ENCODE assay signal across 8 cellular contexts in the genomic region with DNA sequence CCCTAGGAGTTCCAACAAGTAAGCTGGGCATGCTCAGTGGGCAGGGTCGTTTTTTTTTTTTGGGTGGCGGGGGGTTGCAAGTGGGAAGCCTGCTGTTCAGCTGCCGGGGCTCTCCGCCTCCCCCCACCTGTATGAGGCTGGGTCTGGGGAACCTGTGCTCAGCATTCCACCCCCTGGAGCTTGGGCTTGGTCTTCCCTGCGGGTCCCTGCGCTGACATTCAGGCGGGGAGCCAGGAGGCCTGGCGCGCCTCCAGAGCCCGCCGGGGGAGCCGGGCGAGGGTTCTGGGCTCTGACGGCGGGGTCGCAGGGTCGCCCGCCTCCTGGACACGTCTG. TPM values are rescaled to one million over a fixed set of nuclear protein-coding genes. Genes with fewer than 3 reads are reported as not detected.
A peak's percentile ranks its signal among the peaks of the same experiment; 100 is the strongest.
DNase-seq lines count a peak whose midpoint lies in the region; TF ChIP-seq lines count a peak whose summit lies in the region.

No MANE protein-coding gene starts in this region.

- CTCF ChIA-PET in RWPE1 (lab: Yijun Ruan, JAX) = interaction anchor here (1.2 kb wide), 1 partner anchor 32 kb away, joined by 3 read pairs; no protein-coding TSS in a partner anchor

- H3K27ac ChIP-seq in RWPE1 (peak overlapping the region; percentile 96), fibroblast of lung (ENCODE audit: insufficient read depth, low read length) (peak overlapping the region; percentile 95), ovary (peak overlapping the region; percentile 93 to 98)

- peaks cover 13% of the 10 kb centered on the region for H3K36me3 Mint-ChIP-seq in T-helper 2 cell treated with Interferon-gamma antibody and Interleukin-4, amounts not matched to agents 5 μg/mL and 100 μg/mL, for 36 hours (ENCODE audit: low read depth)

- no peak for TF ChIP-seq EP300 in ovary (IDR thresholded peaks at IDR 0.05)

- POLR2A ChIA-PET in RWPE1 (lab: Yijun Ruan, JAX; ENCODE audit: low non-redundant PET) = no interaction called here

- no peaks in the 10 kb centered on the region for H3K27me3 Mint-ChIP-seq in T-helper 2 cell treated with Interferon-gamma antibody and Interleukin-4, amounts not matched to agents 5 μg/mL and 100 μg/mL, for 36 hours (ENCODE audit: low read depth)

- no peaks in the 10 kb centered on the region for H3K9me3 Mint-ChIP-seq in T-helper 2 cell treated with Interferon-gamma antibody and Interleukin-4, amounts not matched to agents 5 μg/mL and 100 μg/mL, for 36 hours

- TF ChIP-seq CTCF in RWPE1 (conservative IDR thresholded peaks at IDR 0.05; ENCODE audit: low read depth) (no peak), fibroblast of lung (conservative IDR thresholded peaks at IDR 0.05 in 1 of 2, IDR thresholded peaks at IDR 0.05 in 1 of 2; ENCODE audit: low read depth in 1 of 2, low read length in 2 of 2) (no peak), ovary (IDR thresholded peaks at IDR 0.05) (no peak)

- intact Hi-C loops in ovary (cut with DNase I) = loop anchor here (5.0 to 10.0 kb wide), 4 partner anchors 33 to 103 kb away; partner anchors contain the start of gene NR4A2 (in 3 of the 4)

- H3K4me1 Mint-ChIP-seq in T-helper 2 cell treated with Interferon-gamma antibody and Interleukin-4, amounts not matched to agents 5 μg/mL and 100 μg/mL, for 36 hours (ENCODE audit: low read depth) = peaks cover 39% of the 10 kb centered on the region

- peaks cover 22% of the 10 kb centered on the region for H3K79me2 ChIP-seq in fibroblast of lung (ENCODE audit: control insufficient read depth, insufficient read depth, low read length)

- H3K27ac Mint-ChIP-seq in T-helper 2 cell treated with Interferon-gamma antibody and Interleukin-4, amounts not matched to agents 5 μg/mL and 100 μg/mL, for 36 hours = peak overlapping the region; percentile 56

- peak overlapping the region; percentile 79 for H2AFZ ChIP-seq in fibroblast of lung (ENCODE audit: low read length)

- no peak for TF ChIP-seq POLR2A in ovary (IDR thresholded peaks at IDR 0.05)

- peak overlapping the region; percentile 83 for H3K4me2 ChIP-seq in fibroblast of lung (ENCODE audit: extremely low read depth, insufficient read depth, low read length)

- H3K9me3 ChIP-seq in fibroblast of lung (ENCODE audit: control insufficient read depth, insufficient read depth, low read depth, low read length) = no peaks in the 10 kb centered on the region
- H3K9me3 ChIP-seq in ovary = no peaks in the 10 kb centered on the region

- H3K27me3 ChIP-seq in fibroblast of lung (ENCODE audit: control insufficient read depth, insufficient read depth, low read length) (no peaks in the 10 kb centered on the region), ovary (no peaks in the 10 kb centered on the region)

- WGBS in ovary, 3 donors = 4 to 8% (median 4%) methylated on average over 12 to 19 of the region's 19 CpGs

- peak overlapping the region; percentile 86 for H3K9ac ChIP-seq in fibroblast of lung (ENCODE audit: insufficient read depth, low read length)

- H3K4me3 ChIP-seq in fibroblast of lung (replicated peaks in 1 of 4; ENCODE audit: control extremely low read depth in 1 of 4, insufficient read depth in 1 of 4, low read depth in 3 of 4, low read length in 4 of 4) = peak overlapping the region; percentile 37 to 75 (median 50)
- peak overlapping the region; percentile 84 for H3K4me3 ChIP-seq in ovary

- peaks cover 11% of the 10 kb centered on the region for H3K4me1 ChIP-seq in fibroblast of lung (ENCODE audit: control insufficient read depth, extremely low read depth, insufficient read depth, low read length)
- peaks cover 7% of the 10 kb centered on the region for H3K4me1 ChIP-seq in ovary (ENCODE audit: insufficient read depth)

- H4K20me1 ChIP-seq in fibroblast of lung (ENCODE audit: control insufficient read depth, extremely low read depth, insufficient read depth, low read length) = no peaks in the 10 kb centered on the region

- no peak for DNase-seq in T-helper 2 cell treated with Interferon-gamma antibody and Interleukin-4, amounts not matched to agents 5 μg/mL and 100 μg/mL, for 36 hours (ENCODE audit: low spot score)
- DNase-seq in T-helper 2 cell (no peak), RWPE1 (ENCODE audit: low spot score) (no peak), fibroblast of lung (ENCODE audit: low read depth in 2 of 2) (no peak), ovary (no peak), dedifferentiated amniotic fluid mesenchymal stem cell (ENCODE audit: extremely low spot score) (no peak), NAMALWA (ENCODE audit: low spot score) (no peak), COLO829 (ENCODE audit: low spot score) (no peak)

- peak overlapping the region; percentile 66 for H3K4me3 Mint-ChIP-seq in T-helper 2 cell treated with Interferon-gamma antibody and Interleukin-4, amounts not matched to agents 5 μg/mL and 100 μg/mL, for 36 hours

- H3K36me3 ChIP-seq in fibroblast of lung (ENCODE audit: control insufficient read depth, insufficient read depth, low read length) = no peaks in the 10 kb centered on the region
- H3K36me3 ChIP-seq in ovary = no peaks in the 10 kb centered on the region

RNA-seq across cellular contexts. Expression of gene GPD2, which starts 0.8 kb away (rescaled TPM):
- total RNA-seq in fibroblast of lung (46.0 and 46.6 TPM in 2 replicates), ovary (10 to 100 TPM; 22.2 to 61.7 (median 27.8) TPM)
- polyA plus RNA-seq in fibroblast of lung (21.6 and 23.7 TPM in 2 replicates), ovary (10 to 100 TPM in 1 of 2 donors, 1 to 10 TPM in 1; 6.7 to 13.8 TPM)
- 18.3 and 20.9 TPM in 2 replicates for polyA plus RNA-seq in fibroblast of lung (2012)
- polyA minus RNA-seq in fibroblast of lung (ENCODE audit: low replicate concordance) = 25.1 and 28.7 TPM in 2 replicates
